Comparison of ENCODE assay signal across 12 cellular contexts in genomic region chr20:46307999-46308257, GRCh38. TPM values are rescaled to one million over a fixed set of nuclear protein-coding genes. Genes with fewer than 3 reads are reported as not detected.
A peak's percentile ranks its signal among the peaks of the same experiment; 100 is the strongest.
DNase-seq lines count a peak whose midpoint lies in the region; ATAC-seq, FAIRE-seq and TF ChIP-seq lines count a peak whose summit lies in the region.
"Had no signal": no experiment of that assay in that cellular context is flagged by ENCODE, and none has a peak within 500 bp of the region (broad histone marks: within the 10 kb centered on the region; RNA-seq: fewer than 3 reads in every experiment).

No MANE protein-coding gene starts in this region.

- H3K36me3 ChIP-seq in heart right ventricle (no peaks in the 10 kb centered on the region), K562 (ENCODE audit: control insufficient read depth, insufficient read depth, low read length) (no peaks in the 10 kb centered on the region), mesodermal cell (ENCODE audit: control insufficient read depth, insufficient read depth, low read length) (no peaks in the 10 kb centered on the region), vagina (no peaks in the 10 kb centered on the region)
- H3K36me3 ChIP-seq: brain microvascular endothelial cell had no signal

- TF ChIP-seq CTCF in heart right ventricle (IDR thresholded peaks at IDR 0.05) (no peak), K562 (IDR thresholded peaks at IDR 0.05 in 2 of 3, conservative IDR thresholded peaks at IDR 0.05 in 1 of 3; ENCODE audit: insufficient read depth in 2 of 3, low read depth in 1 of 3, low read length in 3 of 3) (no peak), vagina (IDR thresholded peaks at IDR 0.05) (no peak)

- H3K36me3 Mint-ChIP-seq in T-helper 2 cell treated with Interferon-gamma antibody and Interleukin-4, amounts not matched to agents 5 μg/mL and 100 μg/mL, for 36 hours (ENCODE audit: low read depth): no peaks in the 10 kb centered on the region

- ATAC-seq in heart right ventricle (peak in 1 of 8 donors; percentile 5), K562 (no peak), GM18519 (IDR thresholded peaks at IDR 0.05; ENCODE audit: low FRiP score, unreplicated experiment) (no peak)

- CTCF ChIA-PET in K562 (lab: Yijun Ruan, JAX; ENCODE audit: low intra/inter-chr PET ratio): interaction anchor here (1.0 to 2.6 kb wide), 4 partner anchors 15 to 130 kb away, joined by 3 to 12 read pairs (median 6); partner anchors contain the start of gene ELMO2

- in situ Hi-C loops in K562 (cut with MboI): loop anchor here (25.0 kb wide), 1 partner anchor 171 kb away; no protein-coding TSS in a partner anchor

- no peak for TF ChIP-seq RAD21 in K562 (CRISPR knock-in tag; conservative IDR thresholded peaks at IDR 0.05 in 1 of 2, IDR thresholded peaks at IDR 0.05 in 1 of 2)

- H4K20me1 ChIP-seq in K562 (replicated peaks; ENCODE audit: control insufficient read depth, insufficient read depth, low read length): no peaks in the 10 kb centered on the region

- no peaks in the 10 kb centered on the region for H3K79me2 ChIP-seq in K562 (ENCODE audit: control insufficient read depth, insufficient read depth, low read length)

- peaks cover 3 to 23% (median 15%) of the 10 kb centered on the region in 9 donors for H3K4me1 ChIP-seq in heart right ventricle
- H3K4me1 ChIP-seq in K562 (replicated peaks in 1 of 2; ENCODE audit: control insufficient read depth in 2 of 2, insufficient read depth in 2 of 2, low read length in 2 of 2): peaks cover 0 to 34% of the 10 kb centered on the region in 2 experiments; a peak in 3 of 5 replicates
- peaks cover 3% of the 10 kb centered on the region for H3K4me1 ChIP-seq in mesodermal cell (ENCODE audit: control insufficient read depth, insufficient read depth, low read length, poor library complexity, severe bottlenecking)
- peaks cover 26% of the 10 kb centered on the region for H3K4me1 ChIP-seq in vagina

- peaks cover 28 to 99% (median 95%) of the 10 kb centered on the region in 7 donors for H3K27me3 ChIP-seq in heart right ventricle
- peaks cover 13 to 77% of the 10 kb centered on the region in 2 experiments; a peak in 4 of 5 replicates for H3K27me3 ChIP-seq in K562 (ENCODE audit: control insufficient read depth in 2 of 2, insufficient read depth in 2 of 2, low read length in 2 of 2)
- H3K27me3 ChIP-seq in vagina: peaks cover 8% of the 10 kb centered on the region

- H3K9ac ChIP-seq in K562 (ENCODE audit: insufficient read depth in 1 of 2, low read depth in 2 of 2, low read length in 2 of 2): no peak overlapping the region; a peak in 1 of 4 replicates

- BruUV-seq in K562 (replicated peaks; lab: Mats Ljungman, UMichigan): no TSS peak

- H3K27ac ChIP-seq in heart right ventricle (no peak overlapping the region), K562 (ENCODE audit: extremely low read depth, low read depth, low read length) (no peak overlapping the region), mesodermal cell (ENCODE audit: low read depth, low read length, severe bottlenecking) (no peak overlapping the region), vagina (no peak overlapping the region)
- H3K27ac ChIP-seq: brain microvascular endothelial cell had no signal

- H3K4me3 ChIP-seq in heart right ventricle: peak overlapping the region in 9 of 10 donors; percentile 31 to 53 (median 47)
- H3K4me3 ChIP-seq in K562: peak overlapping the region; percentile 31
- H3K4me3 ChIP-seq in mesodermal cell (ENCODE audit: extremely low read depth, insufficient read depth, low read length, poor library complexity, severe bottlenecking): peak overlapping the region; percentile 39
- H3K4me3 ChIP-seq in vagina: peak overlapping the region; percentile 40 to 60

- TF ChIP-seq EP300 in K562 (IDR thresholded peaks at IDR 0.05; ENCODE audit: low read length): no peak

- H3K4me1 Mint-ChIP-seq in T-helper 2 cell treated with Interferon-gamma antibody and Interleukin-4, amounts not matched to agents 5 μg/mL and 100 μg/mL, for 36 hours (ENCODE audit: low read depth): peaks cover 9% of the 10 kb centered on the region

- no peak for FAIRE-seq in K562 (lab: Jason Lieb, UNC)

- H3K4me2 ChIP-seq in K562 (ENCODE audit: insufficient read depth, low read length): peak overlapping the region; percentile 62; the same call in 1 of the 2 replicates

- H2AFZ ChIP-seq in K562 (ENCODE audit: low read depth, low read length): no peak overlapping the region

- POLR2A ChIA-PET in K562 (lab: Yijun Ruan, JAX): no interaction called here

- H3K4me3 Mint-ChIP-seq in T-helper 2 cell treated with Interferon-gamma antibody and Interleukin-4, amounts not matched to agents 5 μg/mL and 100 μg/mL, for 36 hours: no peak overlapping the region

- intact Hi-C loops in heart right ventricle (cut with DNase I): loop anchor here in 3 of 10 donors (2.0 to 5.0 kb wide), 2 partner anchors 176 to 179 kb away; no protein-coding TSS in a partner anchor
- intact Hi-C loops in cardiac septum (cut with DNase I): loop anchor here (2.0 kb wide), 1 partner anchor 175 kb away; no protein-coding TSS in a partner anchor
- intact Hi-C loops in K562 (cut with micrococcal nuclease): loop anchor here (1.0 to 5.0 kb wide), 2 partner anchors 41 to 176 kb away; no protein-coding TSS in a partner anchor
- intact Hi-C loops in vagina (cut with DNase I): no loop called here

- H3K9me3 Mint-ChIP-seq in T-helper 2 cell treated with Interferon-gamma antibody and Interleukin-4, amounts not matched to agents 5 μg/mL and 100 μg/mL, for 36 hours: no peaks in the 10 kb centered on the region

- peaks cover 71% of the 10 kb centered on the region for H3K27me3 Mint-ChIP-seq in T-helper 2 cell treated with Interferon-gamma antibody and Interleukin-4, amounts not matched to agents 5 μg/mL and 100 μg/mL, for 36 hours (ENCODE audit: low read depth)

- WGBS in heart right ventricle, 2 donors: 1% methylated on average over 27 to 35 of the region's 35 CpGs
- 2% methylated on average over 20 of the region's 35 CpGs for WGBS in K562 (ENCODE audit: insufficient coverage, low coverage, missing lambda C conversion rate)
- WGBS in mesodermal cell (ENCODE audit: insufficient coverage in 2 of 2), 2 experiments: 0 to 1% methylated on average over 8 to 19 of the region's 35 CpGs

- H3K9me3 ChIP-seq in heart right ventricle: no peaks in the 10 kb centered on the region
- H3K9me3 ChIP-seq in K562 (replicated peaks; ENCODE audit: control insufficient read depth, insufficient read depth, low read depth, low read length): no peaks in the 10 kb centered on the region
- no peaks in the 10 kb centered on the region for H3K9me3 ChIP-seq in mesodermal cell (ENCODE audit: control insufficient read depth, low read length)
- H3K9me3 ChIP-seq in vagina: no peaks in the 10 kb centered on the region

- no peaks in the 10 kb centered on the region for H3K9me1 ChIP-seq in K562 (ENCODE audit: control insufficient read depth, insufficient read depth, low read length)

- H3K27ac Mint-ChIP-seq in T-helper 2 cell treated with Interferon-gamma antibody and Interleukin-4, amounts not matched to agents 5 μg/mL and 100 μg/mL, for 36 hours: no peak overlapping the region

- TF ChIP-seq POLR2A in K562 (conservative IDR thresholded peaks at IDR 0.05): no peak
- TF ChIP-seq POLR2A in vagina (IDR thresholded peaks at IDR 0.05): no peak

- DNase-seq in heart right ventricle: no peak
- no peak for DNase-seq in cardiac septum (ENCODE audit: low spot score)
- DNase-seq in K562 (ENCODE audit: extremely low read depth in 1 of 4, low spot score in 3 of 4): peak in 1 of 4 experiments; percentile 49
- no peak for DNase-seq in vagina (ENCODE audit: extremely low spot score in 2 of 2)
- DNase-seq in T-helper 2 cell treated with Interferon-gamma antibody and Interleukin-4, amounts not matched to agents 5 μg/mL and 100 μg/mL, for 36 hours (ENCODE audit: low spot score): no peak
- no peak for DNase-seq in activated CD8-positive, alpha-beta memory T cell treated with anti-CD3 and anti-CD28 coated beads, Interleukin-2, amount 50 U/mL, for 48 hours
- DNase-seq: brain microvascular endothelial cell, NCI-H524 treated with DMSO at 0.1 percent for 48 hours had no signal

TF ChIP-seq in K562, 482 proteins besides CTCF, POLR2A, EP300 and RAD21 (continues in another document):
- TF ChIP-seq FOXJ3 (CRISPR knock-in tag; IDR thresholded peaks at IDR 0.05): no peak

RNA-seq across cellular contexts. Expression of gene CDH22, which starts 0.4 kb away (rescaled TPM):
- 10 to 100 TPM in 1 of 10 donors, 1 to 10 TPM in 2, under 1 TPM in 7; 0.16 to 11.0 (median 0.64) TPM for total RNA-seq in heart right ventricle
- polyA plus RNA-seq in heart right ventricle: 1 to 10 TPM in 1 of 2 donors, under 1 TPM in 1; 0.04 to 1.0 TPM
- total RNA-seq in cardiac septum: 0.83 TPM
- total RNA-seq in K562 (2011; cell fraction: chromatin; rRNA removed; ENCODE audit: low replicate concordance): not detected in 2 replicates
- not detected in 2 replicates for total RNA-seq in K562 (2011; cell fraction: nucleolus; rRNA removed)
- 0.07 TPM in 1 of 2 replicates, not detected in the other for total RNA-seq in K562 (2011; cell fraction: nucleoplasm; rRNA removed)
- not detected in 2 replicates for total RNA-seq in K562 (2014; rRNA removed)
- not detected in 2 replicates for total RNA-seq in K562 (2014; rRNA removed; fragmentation: Illumina TruSeq; extraction: Trizol)
- total RNA-seq in K562 (2015; rRNA removed; fragmentation: Illumina TruSeq; extraction: Trizol): not detected in 2 replicates
- total RNA-seq in K562 (2021): 0.07 TPM in 1 of 2 replicates, not detected in the other
- not detected in 2 replicates for polyA plus RNA-seq in K562 (2011; rRNA removed)
- polyA plus RNA-seq in K562 (2011; cell fraction: cytosol; rRNA removed): 0.03 TPM in 1 of 2 replicates, not detected in the other
- 0.04 and 0.11 TPM in 2 replicates for polyA plus RNA-seq in K562 (2011; cell fraction: nucleus; rRNA removed)
- polyA plus RNA-seq in K562 (2012): 0.03 and 0.06 TPM in 2 replicates
- polyA plus RNA-seq in K562 (2014; fragmentation: Illumina TruSeq; extraction: Trizol): not detected in 2 replicates
- polyA plus RNA-seq in K562 (2014; fragmentation: Nextera tagmentation; extraction: Ambion mirVana): not detected
- polyA plus RNA-seq in K562 (2014; rRNA removed): 0.08 TPM in 1 of 2 replicates, not detected in the other
- not detected in 2 replicates for polyA minus RNA-seq in K562 (2011; rRNA and poly(A)+ RNA removed)
- polyA minus RNA-seq in K562 (2011; cell fraction: cytosol; rRNA and poly(A)+ RNA removed): not detected in 2 replicates
- 0.13 TPM in 1 of 2 replicates, not detected in the other for polyA minus RNA-seq in K562 (2011; cell fraction: nucleus; rRNA and poly(A)+ RNA removed)
- 0.29 TPM for polyA plus RNA-seq in mesodermal cell (2013, experiment 1 of 2)
- polyA plus RNA-seq in mesodermal cell (2013, experiment 2 of 2): 0.15 TPM
- 1.7 TPM for total RNA-seq in vagina
- total RNA-seq: fibroblast of villous mesenchyme; T-helper 1 cell treated with Interleukin-12 subunit alpha and Interleukin-12 subunit beta and Interleukin-4 antibody, amounts not matched to agents 30 ng/mL and 1 ng/mL, for 36 hours had no signal
